In the genomic region with DNA sequence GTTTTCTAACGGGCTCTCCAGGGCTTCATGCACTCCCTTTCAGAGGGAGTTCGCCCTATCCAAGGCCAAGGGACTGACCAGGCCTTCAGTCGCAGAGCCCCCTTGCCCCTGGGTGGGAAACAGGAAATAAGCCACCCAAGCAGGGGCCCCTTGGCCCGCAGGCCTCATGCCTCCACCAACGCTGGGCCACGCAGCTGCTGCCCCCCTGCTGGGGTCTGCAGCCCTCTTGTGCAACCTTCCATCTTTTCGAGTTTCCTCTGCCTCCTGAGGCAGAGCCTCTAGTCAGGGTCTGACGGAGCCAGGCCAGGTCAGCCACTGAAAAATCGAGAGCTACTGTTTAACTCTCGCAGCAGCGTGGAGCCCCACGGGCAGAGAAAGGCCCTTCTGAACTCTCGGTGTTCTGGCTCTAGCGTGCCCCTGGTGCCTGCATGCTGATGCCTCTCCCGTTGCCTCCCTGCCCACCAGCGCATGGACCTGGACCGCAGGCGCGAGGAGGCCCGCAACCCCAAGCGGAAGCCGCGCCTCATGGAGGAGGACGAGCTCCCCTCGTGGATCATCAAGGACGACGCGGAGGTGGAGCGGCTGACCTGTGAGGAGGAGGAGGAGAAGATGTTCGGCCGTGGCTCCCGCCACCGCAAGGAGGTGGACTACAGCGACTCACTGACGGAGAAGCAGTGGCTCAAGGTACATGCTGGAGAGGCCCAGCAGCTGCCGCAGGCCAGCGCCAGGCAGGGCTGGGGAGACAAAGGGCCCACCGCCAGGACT, we compare ENCODE assay signal across 1 cellular context.
TF ChIP-seq lines count a peak whose summit lies in the region.

No MANE protein-coding gene starts in this region.

TF ChIP-seq in WTC11, 78 proteins besides CTCF, POLR2A, EP300 and RAD21 (continued from another document):
- TF ChIP-seq, protein P1, sequence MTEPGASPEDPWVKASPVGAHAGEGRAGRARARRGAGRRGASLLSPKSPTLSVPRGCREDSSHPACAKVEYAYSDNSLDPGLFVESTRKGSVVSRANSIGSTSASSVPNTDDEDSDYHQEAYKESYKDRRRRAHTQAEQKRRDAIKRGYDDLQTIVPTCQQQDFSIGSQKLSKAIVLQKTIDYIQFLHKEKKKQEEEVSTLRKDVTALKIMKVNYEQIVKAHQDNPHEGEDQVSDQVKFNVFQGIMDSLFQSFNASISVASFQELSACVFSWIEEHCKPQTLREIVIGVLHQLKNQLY (CRISPR knock-in tag; IDR thresholded peaks at IDR 0.05) = no peak
- TF ChIP-seq, protein P2, sequence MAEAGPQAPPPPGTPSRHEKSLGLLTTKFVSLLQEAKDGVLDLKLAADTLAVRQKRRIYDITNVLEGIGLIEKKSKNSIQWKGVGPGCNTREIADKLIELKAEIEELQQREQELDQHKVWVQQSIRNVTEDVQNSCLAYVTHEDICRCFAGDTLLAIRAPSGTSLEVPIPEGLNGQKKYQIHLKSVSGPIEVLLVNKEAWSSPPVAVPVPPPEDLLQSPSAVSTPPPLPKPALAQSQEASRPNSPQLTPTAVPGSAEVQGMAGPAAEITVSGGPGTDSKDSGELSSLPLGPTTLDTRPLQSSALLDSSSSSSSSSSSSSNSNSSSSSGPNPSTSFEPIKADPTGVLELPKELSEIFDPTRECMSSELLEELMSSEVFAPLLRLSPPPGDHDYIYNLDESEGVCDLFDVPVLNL (CRISPR knock-in tag; IDR thresholded peaks at IDR 0.05; ENCODE audit: borderline replicate concordance, low read depth) = no peak
- no peak for TF ChIP-seq SP1 (CRISPR knock-in tag; conservative IDR thresholded peaks at IDR 0.05)
- TF ChIP-seq FOXJ3 (CRISPR knock-in tag; IDR thresholded peaks at IDR 0.05; ENCODE audit: borderline replicate concordance) = no peak
